ENCODE assay signal across 1 cellular context in the genomic region with DNA sequence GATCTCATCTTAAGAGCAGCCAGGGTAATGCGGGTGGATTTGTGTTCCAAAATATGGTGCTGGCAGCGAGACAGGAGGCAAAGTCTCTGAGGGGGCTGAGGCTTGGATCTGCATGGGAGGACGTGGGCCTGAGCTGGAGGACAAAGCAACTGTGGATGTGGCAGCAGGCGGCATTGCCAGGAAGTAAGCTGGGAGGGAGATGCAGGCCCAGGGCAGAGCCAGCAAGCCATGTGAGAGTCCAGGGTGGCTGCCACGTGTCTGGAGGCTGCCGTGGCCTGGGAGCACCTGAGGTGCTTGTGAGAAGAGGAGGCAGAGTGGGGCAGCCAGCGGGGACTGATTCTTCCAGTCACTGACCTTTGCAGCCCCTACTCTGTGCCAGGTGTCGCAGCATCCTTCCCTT.
TF ChIP-seq lines count a peak whose summit lies in the region.

No MANE protein-coding gene starts in this region.

TF ChIP-seq in GM23338, 12 proteins besides CTCF, POLR2A, EP300 and RAD21 (continued from another document):
- TF ChIP-seq ZNF462 (CRISPR knock-in tag; IDR thresholded peaks at IDR 0.05) (no peak), EZH2phosphoT487 (IDR thresholded peaks at IDR 0.05; ENCODE audit: unreplicated experiment) (no peak), EZH2 (IDR thresholded peaks at IDR 0.05; ENCODE audit: low read depth, unreplicated experiment) (no peak), STAT1 (IDR thresholded peaks at IDR 0.05; ENCODE audit: unreplicated experiment) (no peak), NANOG (IDR thresholded peaks at IDR 0.05; ENCODE audit: borderline replicate concordance) (no peak), CREB1 (CRISPR knock-in tag; IDR thresholded peaks at IDR 0.05; ENCODE audit: low read depth) (no peak)
TF ChIP-seq in GM23338: peak in this region for 0.
